ENCODE assay signal across 13 cellular contexts in the genomic region with DNA sequence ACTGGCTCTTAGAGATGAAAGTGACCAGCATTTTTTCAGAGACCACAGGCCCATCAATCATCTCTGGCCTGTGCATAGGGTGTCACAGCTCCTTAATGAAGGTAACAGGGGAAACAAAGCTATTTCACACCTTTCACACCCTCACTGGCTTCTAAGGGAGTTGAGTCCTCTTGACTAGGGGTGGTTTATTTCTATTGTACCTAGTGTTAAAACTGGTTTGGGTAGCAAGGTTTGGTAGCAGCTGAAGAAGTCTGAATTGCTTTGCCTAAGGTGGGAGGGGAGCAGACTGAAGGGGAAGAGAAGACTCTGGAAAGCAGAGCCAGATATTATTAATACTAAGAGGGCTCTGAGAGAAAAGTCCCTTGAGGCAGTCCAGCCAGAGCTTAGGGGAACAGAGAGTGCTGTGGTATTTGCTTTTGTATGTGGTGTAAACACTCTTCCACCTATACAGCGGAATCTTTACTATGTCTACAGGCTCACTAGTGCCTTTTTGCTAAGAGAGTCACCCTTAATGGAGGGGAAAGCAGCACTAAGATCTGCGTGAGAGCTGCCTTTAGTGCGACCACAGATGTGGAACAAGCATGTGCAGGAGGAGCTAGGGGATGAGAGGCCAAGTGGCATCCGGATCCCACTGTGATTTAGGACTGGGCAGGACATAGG.
DNase-seq lines count a peak whose midpoint lies in the region; ATAC-seq, FAIRE-seq and TF ChIP-seq lines count a peak whose summit lies in the region.
"Had no signal": no experiment of that assay in that cellular context is flagged by ENCODE, and none has a peak within 500 bp of the region (broad histone marks: within the 10 kb centered on the region; RNA-seq: fewer than 3 reads in every experiment).

No MANE protein-coding gene starts in this region.

- H3K23me2 ChIP-seq in H1 (ENCODE audit: low read depth, low read length): no peaks in the 10 kb centered on the region

- peak overlapping the region; percentile 3 for H3K4ac ChIP-seq in H1 (replicated peaks; ENCODE audit: insufficient read length, low read depth, low read length)

- no peak overlapping the region; a peak in 1 of 4 replicates for H3K4me2 ChIP-seq in H1 (ENCODE audit: insufficient read depth in 1 of 2, low read depth in 2 of 2, low read length in 2 of 2)

- no peak overlapping the region for H3K27ac ChIP-seq in H1 (ENCODE audit: low read depth, low read length)
- H3K27ac ChIP-seq: HL-60 had no signal

- peaks cover 0 to 9% (median 7%) of the 10 kb centered on the region in 4 experiments; a peak in 3 of 7 replicates for H3K4me1 ChIP-seq in H1 (replicated peaks in 1 of 4; ENCODE audit: control insufficient read depth in 3 of 4, insufficient read depth in 4 of 4, low read length in 3 of 4)

- CTCF ChIA-PET in H1 (lab: Charles Lee; ENCODE audit: partially characterized antibody): interaction anchor here (0.6 to 2.8 kb wide), 16 partner anchors 10 to 148 kb away, joined by 3 to 11 read pairs (median 4); no protein-coding TSS in a partner anchor

- no peak for TF ChIP-seq POLR2A in H1 (IDR thresholded peaks at IDR 0.05; ENCODE audit: control extremely low read depth in 1 of 2, low read depth in 2 of 2, low read length in 2 of 2)

- H2AK5ac ChIP-seq in H1 (ENCODE audit: low read depth, low read length): no peak overlapping the region; the same call in 1 of the 2 replicates

- H3K14ac ChIP-seq in H1 (ENCODE audit: insufficient read length): no peak overlapping the region

- no peak overlapping the region for H3K4me3 ChIP-seq in H1 (ENCODE audit: extremely low read depth in 1 of 4, insufficient read depth in 2 of 4, low read depth in 3 of 4, low read length in 4 of 4)
- H3K4me3 ChIP-seq: MG63 had no signal

- no peaks in the 10 kb centered on the region for H3K36me3 ChIP-seq in H1 (ENCODE audit: control insufficient read depth in 2 of 4, insufficient read depth in 4 of 4, low read length in 3 of 4)
- H3K36me3 ChIP-seq: MG63 had no signal

- H3K9me3 ChIP-seq in H1 (ENCODE audit: insufficient read depth in 2 of 2, low read depth in 1 of 2, low read length in 1 of 2): peaks cover 0 to 3% of the 10 kb centered on the region in 2 experiments; a peak in 2 of 4 replicates
- H3K9me3 ChIP-seq: MG63 had no signal

- no peaks in the 10 kb centered on the region for H3K79me2 ChIP-seq in H1 (ENCODE audit: control insufficient read depth in 1 of 2, insufficient read depth in 2 of 2, low read length in 2 of 2)

- no peak for FAIRE-seq in H1 (lab: Jason Lieb, UNC)
- FAIRE-seq: keratinocyte had no signal

- H3K56ac ChIP-seq in H1 (replicated peaks; ENCODE audit: insufficient read length, low read depth, low read length): no peak overlapping the region

- H2BK5ac ChIP-seq in H1 (ENCODE audit: low read depth, low read length): peak overlapping the region; percentile 41; the same call in 1 of the 2 replicates

- H4K8ac ChIP-seq in H1 (ENCODE audit: extremely low read depth, insufficient read depth, low read length): no peak overlapping the region

- H4K91ac ChIP-seq in H1 (replicated peaks; ENCODE audit: insufficient read length, low read length): peak overlapping the region; percentile 14

- ATAC-seq in GM18499 (IDR thresholded peaks at IDR 0.05; ENCODE audit: insufficient read depth, unreplicated experiment): peak; percentile 68
- peak; percentile 87 for ATAC-seq in GM19467 (IDR thresholded peaks at IDR 0.05; ENCODE audit: unreplicated experiment)
- peak; percentile 79 for ATAC-seq in HG02981 (IDR thresholded peaks at IDR 0.05; ENCODE audit: unreplicated experiment)
- ATAC-seq: naive thymus-derived CD8-positive, alpha-beta T cell had no signal

- H2BK20ac ChIP-seq in H1 (ENCODE audit: low read length): peak overlapping the region; percentile 72; the same call in 1 of the 2 replicates

- WGBS in H1 (ENCODE audit: extremely low coverage in 1 of 2, insufficient coverage in 1 of 2, insufficient read length in 1 of 2, insufficient replicate concordance in 2 of 2, low coverage in 1 of 2, low lambda C conversion rate in 2 of 2, missing lambda C conversion rate in 1 of 2), 2 experiments: 93% methylated on average over 4 of the region's 4 CpGs; no CpG with 5 or more reads in 1 of the 2 experiments

- no peak overlapping the region for H3K23ac ChIP-seq in H1 (ENCODE audit: insufficient read length)

- no peak for TF ChIP-seq CTCF in H1 (IDR thresholded peaks at IDR 0.05; ENCODE audit: control extremely low read depth in 1 of 3, insufficient read depth in 1 of 3, low read depth in 1 of 3, low read length in 3 of 3)

- peak overlapping the region; percentile 22 for H2BK120ac ChIP-seq in H1 (replicated peaks; ENCODE audit: low read depth, low read length)

- TF ChIP-seq RAD21 in H1 (IDR thresholded peaks at IDR 0.05 in 1 of 2, conservative IDR thresholded peaks at IDR 0.05 in 1 of 2; ENCODE audit: low read depth in 2 of 2, low read length in 2 of 2): no peak

- DNase-seq in H1 (ENCODE audit: low read depth in 1 of 2, low spot score in 2 of 2) (no peak), GOT3 (lab: John Stamatoyannopoulos, UW) (no peak), T-helper 1 cell (no peak), activated gamma-delta T cell treated with Interleukin-2 at 50 U/mL for 16 hours (no peak), RKO (ENCODE audit: low spot score) (no peak)
- DNase-seq: dermis blood vessel endothelial cell; MG63; naive thymus-derived CD8-positive, alpha-beta T cell had no signal

- TF ChIP-seq EP300 in H1 (IDR thresholded peaks at IDR 0.05; ENCODE audit: borderline replicate concordance in 1 of 2, low read depth in 2 of 2, low read length in 2 of 2): no peak

- H3K18ac ChIP-seq in H1 (ENCODE audit: extremely low read depth, low read length): peak overlapping the region; percentile 5; the same call in 1 of the 2 replicates

- 0 out of 2 replicates have a peak overlapping the region, but pooled peaks have one; percentile 7 for H2BK15ac ChIP-seq in H1 (ENCODE audit: low read length)

- no peaks in the 10 kb centered on the region for H3K79me1 ChIP-seq in H1 (ENCODE audit: low read depth, low read length)

- H3K9ac ChIP-seq in H1 (replicated peaks in 1 of 4; ENCODE audit: extremely low read depth in 1 of 4, low read depth in 3 of 4, low read length in 3 of 4): no peak overlapping the region; a peak in 1 of 7 replicates

- H2BK12ac ChIP-seq in H1 (ENCODE audit: low read depth, low read length): peak overlapping the region; percentile 89; the same call in 1 of the 2 replicates

- no peak overlapping the region for H4K5ac ChIP-seq in H1 (ENCODE audit: insufficient read length, low read depth, low read length)

- H3K27me3 ChIP-seq in H1 (replicated peaks in 1 of 4; ENCODE audit: control insufficient read depth in 3 of 4, extremely low read depth in 1 of 4, insufficient read depth in 3 of 4, low read length in 3 of 4): no peaks in the 10 kb centered on the region
- H3K27me3 ChIP-seq: MG63 had no signal

- no peak overlapping the region for H2AFZ ChIP-seq in H1 (ENCODE audit: low read length)

- POLR2A ChIA-PET in H1 (lab: Charles Lee; ENCODE audit: partially characterized antibody): interaction anchor here (1.6 kb wide), 1 partner anchor 11 kb away, joined by 5 read pairs; no protein-coding TSS in a partner anchor

- no peaks in the 10 kb centered on the region for H4K20me1 ChIP-seq in H1 (replicated peaks in 1 of 2; ENCODE audit: control insufficient read depth in 1 of 2, insufficient read depth in 2 of 2, low read length in 2 of 2)

TF ChIP-seq in H1, 55 proteins besides CTCF, POLR2A, EP300 and RAD21 (continues in another document):
- TF ChIP-seq TAF7 (optimal IDR thresholded peaks at IDR 0.05; ENCODE audit: borderline replicate concordance, low read depth, low read length): no peak
- TF ChIP-seq NANOG (IDR thresholded peaks at IDR 0.05; ENCODE audit: insufficient read depth, low read depth, low read length, poor library complexity, severe bottlenecking): no peak
- no peak for TF ChIP-seq SIRT6 (IDR thresholded peaks at IDR 0.05; ENCODE audit: low read length)
- no peak for TF ChIP-seq GABPA (IDR thresholded peaks at IDR 0.05; ENCODE audit: borderline replicate concordance, insufficient read depth, low read length)
- no peak for TF ChIP-seq KDM5A (IDR thresholded peaks at IDR 0.05; ENCODE audit: low read length)
- TF ChIP-seq FOSL1 (IDR thresholded peaks at IDR 0.05; ENCODE audit: insufficient read depth, low read depth, low read length): no peak
- TF ChIP-seq, protein P1, sequence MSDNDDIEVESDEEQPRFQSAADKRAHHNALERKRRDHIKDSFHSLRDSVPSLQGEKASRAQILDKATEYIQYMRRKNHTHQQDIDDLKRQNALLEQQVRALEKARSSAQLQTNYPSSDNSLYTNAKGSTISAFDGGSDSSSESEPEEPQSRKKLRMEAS (IDR thresholded peaks at IDR 0.05): no peak
- TF ChIP-seq CEBPB (IDR thresholded peaks at IDR 0.05; ENCODE audit: low read depth, low read length): no peak
- TF ChIP-seq NRF1 (IDR thresholded peaks at IDR 0.05; ENCODE audit: low read depth, low read length): no peak
- TF ChIP-seq RBBP5 (IDR thresholded peaks at IDR 0.05; ENCODE audit: borderline replicate concordance, low read depth, low read length): no peak
- TF ChIP-seq RXRA (IDR thresholded peaks at IDR 0.05; ENCODE audit: insufficient read depth, low read depth, low read length): no peak
